ENCODE assay signal across 26 cellular contexts in genomic region chrX:134382821-134383220, GRCh38.
"Had no signal": no experiment of that assay in that cellular context is flagged by ENCODE, and none has a peak within 500 bp of the region (broad histone marks: within the 10 kb centered on the region; RNA-seq: fewer than 3 reads in every experiment).

No MANE protein-coding gene starts in this region.

- H3K36me3 ChIP-seq: colonic mucosa, gastrocnemius medialis had no signal

- H3K27me3 ChIP-seq: colonic mucosa, esophagus muscularis mucosa, esophagus squamous epithelium, foreskin keratinocyte, gastrocnemius medialis, gastroesophageal sphincter had no signal

- H3K4me1 ChIP-seq: colonic mucosa, esophagus muscularis mucosa, foreskin keratinocyte, gastrocnemius medialis, gastroesophageal sphincter, heart left ventricle had no signal

- H3K27ac ChIP-seq: colonic mucosa, coronary artery, dorsolateral prefrontal cortex, epithelial cell of prostate, esophagus muscularis mucosa, esophagus squamous epithelium, foreskin keratinocyte, gastrocnemius medialis, gastroesophageal sphincter, heart left ventricle, heart right ventricle had no signal

- ATAC-seq: effector memory CD8-positive, alpha-beta T cell; esophagus mucosa; foreskin keratinocyte; gastrocnemius medialis; gastroesophageal sphincter; heart left ventricle; heart right ventricle had no signal

- H3K4me3 ChIP-seq: colonic mucosa, coronary artery, dorsolateral prefrontal cortex, esophagus muscularis mucosa, esophagus squamous epithelium, gastrocnemius medialis, gastroesophageal sphincter, heart left ventricle, heart right ventricle had no signal

- DNase-seq: colonic mucosa; cortex of kidney; dermis blood vessel endothelial cell; dorsolateral prefrontal cortex; effector CD4-positive, alpha-beta T cell; effector CD8-positive, alpha-beta T cell; effector memory CD4-positive, alpha-beta T cell; effector memory CD8-positive, alpha-beta T cell; endodermal cell; erythroblast; esophagus squamous epithelium; foreskin fibroblast; foreskin keratinocyte; foreskin melanocyte; gastrocnemius medialis; glutamatergic neuron; head of caudate nucleus; heart left ventricle; heart right ventricle had no signal

- H3K9me3 ChIP-seq: colonic mucosa, esophagus muscularis mucosa, esophagus squamous epithelium, gastrocnemius medialis, gastroesophageal sphincter, heart left ventricle, heart right ventricle had no signal

- FAIRE-seq: endometrium, endothelial cell of umbilical vein had no signal
